Comparison of ENCODE assay signal across 1 cellular context in the genomic region with DNA sequence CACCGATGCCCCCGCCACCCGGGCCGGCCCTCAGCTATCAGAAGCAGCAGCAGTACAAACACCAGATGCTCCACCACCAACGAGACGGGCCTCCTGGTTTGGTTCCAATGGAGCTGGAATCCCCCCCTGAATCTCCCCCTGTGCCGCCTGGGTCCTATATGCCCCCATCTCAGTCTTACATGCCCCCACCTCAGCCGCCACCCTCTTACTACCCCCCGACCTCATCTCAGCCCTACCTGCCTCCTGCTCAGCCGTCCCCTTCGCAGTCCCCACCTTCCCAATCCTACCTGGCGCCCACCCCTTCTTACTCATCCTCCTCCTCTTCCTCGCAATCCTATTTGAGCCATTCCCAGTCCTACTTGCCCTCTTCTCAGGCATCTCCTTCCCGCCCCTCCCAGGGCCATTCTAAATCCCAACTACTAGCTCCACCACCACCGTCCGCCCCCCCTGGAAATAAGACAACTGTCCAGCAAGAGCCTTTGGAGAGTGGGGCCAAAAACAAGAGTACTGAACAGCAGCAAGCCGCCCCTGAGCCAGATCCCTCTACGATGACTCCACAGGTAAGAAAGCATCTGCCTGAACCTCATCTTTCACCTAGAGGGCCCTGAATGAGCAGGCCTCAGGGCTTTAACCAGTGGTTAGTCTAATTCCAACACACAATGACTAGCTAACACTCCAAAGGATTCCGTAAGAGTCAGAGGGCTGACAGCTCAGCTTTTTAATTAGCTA.
TF ChIP-seq lines count a peak whose summit lies in the region.

No MANE protein-coding gene starts in this region.

TF ChIP-seq in GM12878, 131 proteins besides CTCF, POLR2A, EP300 and RAD21:
- no peak for TF ChIP-seq TCF12 (IDR thresholded peaks at IDR 0.05; ENCODE audit: low read depth, low read length)
- TF ChIP-seq, protein P1, sequence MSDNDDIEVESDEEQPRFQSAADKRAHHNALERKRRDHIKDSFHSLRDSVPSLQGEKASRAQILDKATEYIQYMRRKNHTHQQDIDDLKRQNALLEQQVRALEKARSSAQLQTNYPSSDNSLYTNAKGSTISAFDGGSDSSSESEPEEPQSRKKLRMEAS (IDR thresholded peaks at IDR 0.05; ENCODE audit: low read depth, low read length): no peak
- TF ChIP-seq EED (IDR thresholded peaks at IDR 0.05; ENCODE audit: low read depth): no peak
- TF ChIP-seq, protein P2, sequence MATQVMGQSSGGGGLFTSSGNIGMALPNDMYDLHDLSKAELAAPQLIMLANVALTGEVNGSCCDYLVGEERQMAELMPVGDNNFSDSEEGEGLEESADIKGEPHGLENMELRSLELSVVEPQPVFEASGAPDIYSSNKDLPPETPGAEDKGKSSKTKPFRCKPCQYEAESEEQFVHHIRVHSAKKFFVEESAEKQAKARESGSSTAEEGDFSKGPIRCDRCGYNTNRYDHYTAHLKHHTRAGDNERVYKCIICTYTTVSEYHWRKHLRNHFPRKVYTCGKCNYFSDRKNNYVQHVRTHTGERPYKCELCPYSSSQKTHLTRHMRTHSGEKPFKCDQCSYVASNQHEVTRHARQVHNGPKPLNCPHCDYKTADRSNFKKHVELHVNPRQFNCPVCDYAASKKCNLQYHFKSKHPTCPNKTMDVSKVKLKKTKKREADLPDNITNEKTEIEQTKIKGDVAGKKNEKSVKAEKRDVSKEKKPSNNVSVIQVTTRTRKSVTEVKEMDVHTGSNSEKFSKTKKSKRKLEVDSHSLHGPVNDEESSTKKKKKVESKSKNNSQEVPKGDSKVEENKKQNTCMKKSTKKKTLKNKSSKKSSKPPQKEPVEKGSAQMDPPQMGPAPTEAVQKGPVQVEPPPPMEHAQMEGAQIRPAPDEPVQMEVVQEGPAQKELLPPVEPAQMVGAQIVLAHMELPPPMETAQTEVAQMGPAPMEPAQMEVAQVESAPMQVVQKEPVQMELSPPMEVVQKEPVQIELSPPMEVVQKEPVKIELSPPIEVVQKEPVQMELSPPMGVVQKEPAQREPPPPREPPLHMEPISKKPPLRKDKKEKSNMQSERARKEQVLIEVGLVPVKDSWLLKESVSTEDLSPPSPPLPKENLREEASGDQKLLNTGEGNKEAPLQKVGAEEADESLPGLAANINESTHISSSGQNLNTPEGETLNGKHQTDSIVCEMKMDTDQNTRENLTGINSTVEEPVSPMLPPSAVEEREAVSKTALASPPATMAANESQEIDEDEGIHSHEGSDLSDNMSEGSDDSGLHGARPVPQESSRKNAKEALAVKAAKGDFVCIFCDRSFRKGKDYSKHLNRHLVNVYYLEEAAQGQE (IDR thresholded peaks at IDR 0.05; ENCODE audit: low read depth, low read length): no peak
- TF ChIP-seq SIX5 (IDR thresholded peaks at IDR 0.05; ENCODE audit: low read depth, low read length, severe bottlenecking): no peak
- TF ChIP-seq HDGF (IDR thresholded peaks at IDR 0.05): peak; percentile 23; the same call in 1 of the 2 replicates
- TF ChIP-seq BRCA1 (IDR thresholded peaks at IDR 0.05; ENCODE audit: low read depth, low read length): no peak
